ENCODE assay signal across 14 cellular contexts in the genomic region with DNA sequence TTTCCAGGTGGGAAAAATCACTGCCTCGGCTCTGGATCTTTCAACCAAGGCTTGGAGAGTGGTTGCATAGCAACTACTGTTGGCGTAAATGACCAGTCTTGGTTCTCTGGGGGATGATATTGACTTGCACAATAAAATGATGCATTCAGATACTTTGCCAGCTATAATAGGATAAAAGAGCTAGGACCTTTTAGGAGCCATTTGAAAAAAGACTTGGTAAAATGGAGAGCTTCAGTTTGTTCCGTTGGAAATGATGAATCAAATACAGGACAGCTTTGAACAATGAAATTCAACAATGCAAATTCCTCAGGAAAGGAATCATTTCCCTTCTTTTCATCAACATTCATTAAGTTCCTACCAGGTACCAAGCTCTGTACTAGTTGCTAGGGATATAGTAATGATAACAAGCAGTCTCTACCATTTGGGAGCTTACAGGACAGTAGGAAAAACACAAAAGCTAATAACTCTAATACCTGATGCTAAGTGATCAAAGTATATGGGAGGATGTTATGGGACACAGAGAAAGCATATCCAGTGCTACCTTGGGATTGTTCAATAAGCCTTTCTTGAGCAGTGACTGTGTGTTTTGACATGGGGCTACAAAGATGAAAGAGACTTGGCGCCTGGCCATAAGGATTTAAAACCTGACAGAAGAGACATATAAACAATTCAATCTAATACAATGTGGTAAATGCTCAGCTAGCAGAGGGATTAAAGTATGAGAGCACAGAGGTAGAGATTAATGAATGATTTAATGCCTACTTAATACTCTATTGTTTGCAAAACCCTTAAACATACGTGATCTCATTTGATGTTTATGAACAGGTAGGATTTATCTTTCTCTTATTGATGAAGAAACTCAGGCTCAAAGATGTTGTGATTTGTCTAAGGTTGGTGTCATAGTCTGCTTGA.
DNase-seq lines count a peak whose midpoint lies in the region; ATAC-seq and TF ChIP-seq lines count a peak whose summit lies in the region.
"Had no signal": no experiment of that assay in that cellular context is flagged by ENCODE, and none has a peak within 500 bp of the region (broad histone marks: within the 10 kb centered on the region; RNA-seq: fewer than 3 reads in every experiment).

No MANE protein-coding gene starts in this region.

- no peak for TF ChIP-seq POLR2A in lower leg skin (IDR thresholded peaks at IDR 0.05)

- no peaks in the 10 kb centered on the region for H3K9me3 Mint-ChIP-seq in endothelial cell (ENCODE audit: unreplicated experiment)
- no peaks in the 10 kb centered on the region for H3K9me3 Mint-ChIP-seq in mesothelial cell of epicardium

- 71 to 79% methylated on average over 5 of the region's 5 CpGs for WGBS in lower leg skin, 2 donors

- H3K4me1 Mint-ChIP-seq in endothelial cell (ENCODE audit: unreplicated experiment): peaks cover 30% of the 10 kb centered on the region
- peaks cover 64% of the 10 kb centered on the region for H3K4me1 Mint-ChIP-seq in mesothelial cell of epicardium

- H3K4me3 ChIP-seq in dorsolateral prefrontal cortex (no peak overlapping the region), lower leg skin (ENCODE audit: low read depth, poor library complexity, severe bottlenecking) (no peak overlapping the region)

- intact Hi-C loops in dorsolateral prefrontal cortex (cut with DNase I) (no loop called here), lower leg skin (cut with DNase I; ENCODE audit: low total_unique reads) (no loop called here)

- no peak for TF ChIP-seq CTCF in endothelial cell (IDR thresholded peaks at IDR 0.05; ENCODE audit: unreplicated experiment)
- no peak for TF ChIP-seq CTCF in mesothelial cell of epicardium (IDR thresholded peaks at IDR 0.05; ENCODE audit: unreplicated experiment)
- TF ChIP-seq CTCF in dorsolateral prefrontal cortex (IDR thresholded peaks at IDR 0.05 in 54 of 56, conservative IDR thresholded peaks at IDR 0.05 in 2 of 56; ENCODE audit: low read depth in 1 of 56, partially characterized antibody in 56 of 56): no peak
- TF ChIP-seq CTCF in lower leg skin (IDR thresholded peaks at IDR 0.05): no peak

- no peak for ATAC-seq in GM18868 (IDR thresholded peaks at IDR 0.05; ENCODE audit: unreplicated experiment)
- ATAC-seq: CD8-positive, alpha-beta T cell had no signal

- H3K4me3 Mint-ChIP-seq in endothelial cell (ENCODE audit: unreplicated experiment) (no peak overlapping the region), mesothelial cell of epicardium (no peak overlapping the region)
- H3K4me3 Mint-ChIP-seq: activated naive CD8-positive, alpha-beta T cell treated with anti-CD3 and anti-CD28 coated beads, Interleukin-2, amount 10 ng/mL, durations not matched to agents 7 days and 5 days; CD8-positive, alpha-beta T cell; T-helper 2 cell treated with Interferon-gamma antibody and Interleukin-4, amounts not matched to agents 5 μg/mL and 100 μg/mL, for 36 hours had no signal

- H3K27me3 Mint-ChIP-seq in endothelial cell (ENCODE audit: unreplicated experiment) (peaks cover 11% of the 10 kb centered on the region), mesothelial cell of epicardium (ENCODE audit: low read depth) (no peaks in the 10 kb centered on the region)
- H3K27me3 Mint-ChIP-seq: activated naive CD8-positive, alpha-beta T cell treated with anti-CD3 and anti-CD28 coated beads, Interleukin-2, amount 10 ng/mL, durations not matched to agents 7 days and 5 days had no signal

- DNase-seq in COR-L47 (lab: John Stamatoyannopoulos, UW): peak; percentile 8
- DNase-seq in NCI-H226: peak; percentile 38
- DNase-seq in endothelial cell (ENCODE audit: low spot score): peak; percentile 13
- DNase-seq in mesothelial cell of epicardium (ENCODE audit: low spot score in 2 of 2, unreplicated experiment in 2 of 2): no peak
- DNase-seq in dorsolateral prefrontal cortex: no peak
- DNase-seq in lower leg skin (ENCODE audit: low spot score in 2 of 2): no peak
- no peak for DNase-seq in NCI-H187 treated with DMSO at 0.1 percent for 48 hours (lab: John Stamatoyannopoulos, UW)
- DNase-seq: activated CD8-positive, alpha-beta memory T cell treated with anti-CD3 and anti-CD28 coated beads for 24 hours; activated naive CD8-positive, alpha-beta T cell treated with anti-CD3 and anti-CD28 coated beads, Interleukin-2, amount 10 ng/mL, durations not matched to agents 7 days and 5 days; CD8-positive, alpha-beta T cell; NCI-H187; OCI-M1 had no signal

- H3K36me3 Mint-ChIP-seq in endothelial cell (ENCODE audit: low read depth, unreplicated experiment) (no peaks in the 10 kb centered on the region), mesothelial cell of epicardium (no peaks in the 10 kb centered on the region)
- H3K36me3 Mint-ChIP-seq: CD8-positive, alpha-beta T cell had no signal

- H3K27ac Mint-ChIP-seq in endothelial cell (ENCODE audit: unreplicated experiment): peak overlapping the region; percentile 99
- H3K27ac Mint-ChIP-seq in mesothelial cell of epicardium: peak overlapping the region; percentile 15

- H3K27ac ChIP-seq in dorsolateral prefrontal cortex: no peak overlapping the region

- H3K27me3 ChIP-seq in dorsolateral prefrontal cortex: no peaks in the 10 kb centered on the region

Comparison
In these comparisons a context has a peak if more than half of its experiments do, and no peak if none do; other contexts are left out.
1. DNase-seq: peak in COR-L47 (single experiment), NCI-H226 (single experiment) and endothelial cell (single experiment); none in mesothelial cell of epicardium (0 of 2), dorsolateral prefrontal cortex (0 of 10), lower leg skin (0 of 2) and NCI-H187 treated with DMSO at 0.1 percent for 48 hours (single experiment).